In genomic region chr4:78288327-78288726, GRCh38 we compare ENCODE assay signal across 13 cellular contexts.
"Had no signal": no experiment of that assay in that cellular context is flagged by ENCODE, and none has a peak within 500 bp of the region (broad histone marks: within the 10 kb centered on the region; RNA-seq: fewer than 3 reads in every experiment).

No MANE protein-coding gene starts in this region.

- H3K9me3 ChIP-seq: ascending aorta, upper lobe of left lung had no signal

- ATAC-seq: foreskin keratinocyte; left colon; stimulated activated naive CD8-positive, alpha-beta T cell treated with anti-CD3 and anti-CD28 coated beads, Interleukin-15, Interleukin-2, amounts not matched to agents 100 U/mL and 50 U/mL, for 24 hours; T-cell had no signal

- H3K4me3 Mint-ChIP-seq: activated CD4-positive, alpha-beta memory T cell treated with anti-CD3 and anti-CD28 coated beads, Interleukin-2, amount 10 ng/mL, durations not matched to agents 7 days and 5 days; T-cell had no signal

- H3K9me3 Mint-ChIP-seq: activated CD4-positive, alpha-beta memory T cell treated with anti-CD3 and anti-CD28 coated beads, Interleukin-2, amount 10 ng/mL, durations not matched to agents 7 days and 5 days; T-cell had no signal

- H3K27me3 ChIP-seq: ascending aorta, foreskin keratinocyte, upper lobe of left lung had no signal

- H3K27ac ChIP-seq: ascending aorta, foreskin keratinocyte, upper lobe of left lung had no signal

- H3K27ac Mint-ChIP-seq: activated CD4-positive, alpha-beta memory T cell treated with anti-CD3 and anti-CD28 coated beads, Interleukin-2, amount 10 ng/mL, durations not matched to agents 7 days and 5 days; T-cell had no signal

- H3K36me3 ChIP-seq: ascending aorta, upper lobe of left lung had no signal

- H3K36me3 Mint-ChIP-seq: T-cell had no signal

- H3K4me1 Mint-ChIP-seq: activated CD4-positive, alpha-beta memory T cell treated with anti-CD3 and anti-CD28 coated beads, Interleukin-2, amount 10 ng/mL, durations not matched to agents 7 days and 5 days; T-cell had no signal

- H3K4me1 ChIP-seq: ascending aorta, upper lobe of left lung had no signal

- DNase-seq: activated CD4-positive, alpha-beta memory T cell treated with anti-CD3 and anti-CD28 coated beads, Interleukin-2, amount 10 ng/mL, durations not matched to agents 7 days and 5 days; caudate nucleus; cortex of kidney; effector memory CD4-positive, alpha-beta T cell; foreskin keratinocyte; left colon; stimulated activated CD4-positive, alpha-beta T cell treated with anti-CD3 and anti-CD28 coated beads, Interleukin-4, amount 100 ng/mL, for 1 hour; stimulated activated CD8-positive, alpha-beta memory T cell treated with anti-CD3 and anti-CD28 coated beads, Interleukin-4, amount 100 ng/mL, for 48 hours; stimulated activated naive CD8-positive, alpha-beta T cell treated with anti-CD3 and anti-CD28 coated beads, Interleukin-15, Interleukin-2, amounts not matched to agents 100 U/mL and 50 U/mL, for 24 hours; T-cell; T1000; upper lobe of left lung had no signal

- H3K4me3 ChIP-seq: ascending aorta, upper lobe of left lung had no signal
